21 cellular contexts compared by ENCODE assay signal in genomic region chr3:108285176-108285575, GRCh38. TPM values are rescaled to one million over a fixed set of nuclear protein-coding genes. Genes with fewer than 3 reads are reported as not detected.
DNase-seq lines count a peak whose midpoint lies in the region; ATAC-seq and TF ChIP-seq lines count a peak whose summit lies in the region.
"Had no signal": no experiment of that assay in that cellular context is flagged by ENCODE, and none has a peak within 500 bp of the region (broad histone marks: within the 10 kb centered on the region; RNA-seq: fewer than 3 reads in every experiment).

No MANE protein-coding gene starts in this region.

- peaks cover 24% of the 10 kb centered on the region for H3K36me3 Mint-ChIP-seq in activated naive CD8-positive, alpha-beta T cell treated with anti-CD3 and anti-CD28 coated beads, Interleukin-2, amount 10 ng/mL, durations not matched to agents 7 days and 5 days
- peaks cover 9% of the 10 kb centered on the region for H3K36me3 Mint-ChIP-seq in activated naive CD8-positive, alpha-beta T cell treated with anti-CD3 and anti-CD28 coated beads for 36 hours
- no peaks in the 10 kb centered on the region for H3K36me3 Mint-ChIP-seq in endothelial cell (ENCODE audit: low read depth, unreplicated experiment)
- H3K36me3 Mint-ChIP-seq: CD8-positive, alpha-beta T cell had no signal

- peaks cover 17% of the 10 kb centered on the region for H3K9me3 Mint-ChIP-seq in activated naive CD8-positive, alpha-beta T cell treated with anti-CD3 and anti-CD28 coated beads, Interleukin-2, amount 10 ng/mL, durations not matched to agents 7 days and 5 days
- H3K9me3 Mint-ChIP-seq in activated naive CD8-positive, alpha-beta T cell treated with anti-CD3 and anti-CD28 coated beads for 36 hours, result peaks cover 12% of the 10 kb centered on the region
- H3K9me3 Mint-ChIP-seq in endothelial cell (ENCODE audit: unreplicated experiment), result no peaks in the 10 kb centered on the region
- H3K9me3 Mint-ChIP-seq: HFFc6 had no signal

- H3K79me2 ChIP-seq in trophoblast cell (ENCODE audit: control insufficient read depth, insufficient read depth, low read length, poor library complexity), result no peaks in the 10 kb centered on the region

- H3K4me3 ChIP-seq in trophoblast cell (ENCODE audit: low read depth, low read length), result no peak overlapping the region
- H3K4me3 ChIP-seq: BLaER1 treated with 17β-estradiol and CSF1 and Interleukin-3, amounts not matched to agents 10 nM and 100 nM had no signal

- no CpG with 5 or more reads among the region's 1 CpG for WGBS in trophoblast cell (ENCODE audit: extremely low coverage, insufficient coverage, insufficient read length)

- H3K27ac ChIP-seq in trophoblast cell (ENCODE audit: low read depth, low read length), result no peak overlapping the region
- H3K27ac ChIP-seq: BLaER1 treated with 17β-estradiol and CSF1 and Interleukin-3, amounts not matched to agents 10 nM and 100 nM; HL-60 had no signal

- H2BK5ac ChIP-seq in trophoblast cell (ENCODE audit: low read depth, low read length, poor library complexity), result no peak overlapping the region

- H2BK12ac ChIP-seq in trophoblast cell (ENCODE audit: low read length), result no peak overlapping the region

- no peak overlapping the region for H3K27ac Mint-ChIP-seq in activated naive CD8-positive, alpha-beta T cell treated with anti-CD3 and anti-CD28 coated beads, Interleukin-2, amount 10 ng/mL, durations not matched to agents 7 days and 5 days
- H3K27ac Mint-ChIP-seq in activated naive CD8-positive, alpha-beta T cell treated with anti-CD3 and anti-CD28 coated beads for 36 hours, result no peak overlapping the region
- H3K27ac Mint-ChIP-seq in endothelial cell (ENCODE audit: unreplicated experiment), result no peak overlapping the region
- H3K27ac Mint-ChIP-seq: B cell; CD8-positive, alpha-beta T cell; HFFc6 had no signal

- no peaks in the 10 kb centered on the region for H3K27me3 Mint-ChIP-seq in activated naive CD8-positive, alpha-beta T cell treated with anti-CD3 and anti-CD28 coated beads, Interleukin-2, amount 10 ng/mL, durations not matched to agents 7 days and 5 days
- H3K27me3 Mint-ChIP-seq in activated naive CD8-positive, alpha-beta T cell treated with anti-CD3 and anti-CD28 coated beads for 36 hours, result no peaks in the 10 kb centered on the region
- H3K27me3 Mint-ChIP-seq in endothelial cell (ENCODE audit: unreplicated experiment), result no peaks in the 10 kb centered on the region
- H3K27me3 Mint-ChIP-seq: B cell had no signal

- TF ChIP-seq CTCF in endothelial cell (IDR thresholded peaks at IDR 0.05; ENCODE audit: unreplicated experiment), result no peak

- H3K79me1 ChIP-seq in trophoblast cell (ENCODE audit: low read length), result no peaks in the 10 kb centered on the region

- peak overlapping the region; percentile 14 for H4K91ac ChIP-seq in trophoblast cell (ENCODE audit: low read depth, low read length)

- H3K27me3 ChIP-seq in trophoblast cell (ENCODE audit: insufficient read depth, low read length), result no peaks in the 10 kb centered on the region
- H3K27me3 ChIP-seq: BLaER1 treated with 17β-estradiol and CSF1 and Interleukin-3, amounts not matched to agents 10 nM and 100 nM had no signal

- H2AK5ac ChIP-seq in trophoblast cell (ENCODE audit: low read length), result no peak overlapping the region

- no peak overlapping the region for H3K9ac ChIP-seq in trophoblast cell (ENCODE audit: low read length)
- H3K9ac ChIP-seq: BLaER1 treated with 17β-estradiol and CSF1 and Interleukin-3, amounts not matched to agents 10 nM and 100 nM had no signal

- no peak overlapping the region for H4K8ac ChIP-seq in trophoblast cell (ENCODE audit: low read depth, low read length)

- no peaks in the 10 kb centered on the region for H3K36me3 ChIP-seq in trophoblast cell (ENCODE audit: control insufficient read depth in 1 of 2, insufficient read depth in 2 of 2, low read length in 2 of 2)
- H3K36me3 ChIP-seq: BLaER1 treated with 17β-estradiol and CSF1 and Interleukin-3, amounts not matched to agents 10 nM and 100 nM had no signal

- H3K4me1 ChIP-seq in trophoblast cell (ENCODE audit: control insufficient read depth in 1 of 2, insufficient read depth in 2 of 2, low read length in 2 of 2), result no peaks in the 10 kb centered on the region
- H3K4me1 ChIP-seq: BLaER1 treated with 17β-estradiol and CSF1 and Interleukin-3, amounts not matched to agents 10 nM and 100 nM had no signal

- in situ Hi-C loops in G401 (cut with HindIII; ENCODE audit: low sequenced_read_pairs), result no loop called here

- no peak overlapping the region for H3K14ac ChIP-seq in trophoblast cell (ENCODE audit: low read length)

- H3K4ac ChIP-seq in trophoblast cell (ENCODE audit: low read depth, low read length), result no peak overlapping the region

- no peak overlapping the region for H3K18ac ChIP-seq in trophoblast cell (ENCODE audit: low read length)

- no peak overlapping the region for H3K4me2 ChIP-seq in trophoblast cell (ENCODE audit: low read length)
- H3K4me2 ChIP-seq: BLaER1 treated with 17β-estradiol and CSF1 and Interleukin-3, amounts not matched to agents 10 nM and 100 nM had no signal

- ATAC-seq in activated naive CD8-positive, alpha-beta T cell treated with anti-CD3 and anti-CD28 coated beads, Interleukin-2, amount 10 ng/mL, durations not matched to agents 7 days and 5 days (ENCODE audit: low read depth), result no peak
- ATAC-seq in left colon, result peak; percentile 54
- ATAC-seq: CD8-positive, alpha-beta T cell; HCT116 had no signal

- peaks cover 15% of the 10 kb centered on the region for H3K4me1 Mint-ChIP-seq in activated naive CD8-positive, alpha-beta T cell treated with anti-CD3 and anti-CD28 coated beads, Interleukin-2, amount 10 ng/mL, durations not matched to agents 7 days and 5 days
- peaks cover 31% of the 10 kb centered on the region for H3K4me1 Mint-ChIP-seq in activated naive CD8-positive, alpha-beta T cell treated with anti-CD3 and anti-CD28 coated beads for 36 hours
- H3K4me1 Mint-ChIP-seq in endothelial cell (ENCODE audit: unreplicated experiment), result peaks cover 5% of the 10 kb centered on the region
- H3K4me1 Mint-ChIP-seq: B cell had no signal

- peak overlapping the region; percentile 12 for H3K4me3 Mint-ChIP-seq in activated naive CD8-positive, alpha-beta T cell treated with anti-CD3 and anti-CD28 coated beads, Interleukin-2, amount 10 ng/mL, durations not matched to agents 7 days and 5 days
- H3K4me3 Mint-ChIP-seq in activated naive CD8-positive, alpha-beta T cell treated with anti-CD3 and anti-CD28 coated beads for 36 hours, result no peak overlapping the region
- H3K4me3 Mint-ChIP-seq in endothelial cell (ENCODE audit: unreplicated experiment), result no peak overlapping the region
- H3K4me3 Mint-ChIP-seq: B cell; CD8-positive, alpha-beta T cell; HFFc6 had no signal

- intact Hi-C loops in left colon (cut with DNase I, micrococcal nuclease), result no loop called here

- no peaks in the 10 kb centered on the region for H3K9me3 ChIP-seq in trophoblast cell (ENCODE audit: insufficient read depth, low read depth, low read length)

- no peak overlapping the region for H2BK120ac ChIP-seq in trophoblast cell (ENCODE audit: insufficient read depth, low read length, poor library complexity)

- H3K23ac ChIP-seq in trophoblast cell (ENCODE audit: low read length), result no peak overlapping the region

- no peak for DNase-seq in activated naive CD8-positive, alpha-beta T cell treated with anti-CD3 and anti-CD28 coated beads, Interleukin-2, amount 10 ng/mL, durations not matched to agents 7 days and 5 days
- no peak for DNase-seq in activated naive CD8-positive, alpha-beta T cell treated with anti-CD3 and anti-CD28 coated beads for 36 hours
- DNase-seq in left colon (no peak), trophoblast cell (no peak), G401 (ENCODE audit: low spot score) (no peak), endothelial cell (ENCODE audit: low spot score) (no peak), cerebellar nuclear complex (lab: John Stamatoyannopoulos, UW) (no peak)
- DNase-seq in stimulated activated CD4-positive, alpha-beta T cell treated with anti-CD3 and anti-CD28 coated beads, Interleukin-12 subunit alpha, Interleukin-12 subunit beta, amount 100 ng/mL, for 4 hours, result no peak
- DNase-seq: 8988T; CD8-positive, alpha-beta T cell; DMS 273 treated with DMSO at 0.1 percent for 48 hours; GDM1; GOT3; H7; HFFc6 had no signal

- POLR2A ChIA-PET in activated naive CD8-positive, alpha-beta T cell treated with anti-CD3 and anti-CD28 coated beads, Interleukin-2, amount 10 ng/mL, durations not matched to agents 7 days and 5 days (lab: Charles Lee), result no interaction called here

- H4K12ac ChIP-seq in trophoblast cell (ENCODE audit: low read depth, low read length), result no peak overlapping the region

- H2AFZ ChIP-seq in trophoblast cell (ENCODE audit: insufficient read depth, low read length, poor library complexity), result no peak overlapping the region

RNA-seq across cellular contexts. Expression of gene HHLA2, which starts 11.2 kb away (rescaled TPM):
- 1 to 10 TPM; 3.9 to 4.0 TPM for total RNA-seq in activated naive CD8-positive, alpha-beta T cell treated with anti-CD3 and anti-CD28 coated beads, Interleukin-2, amount 10 ng/mL, durations not matched to agents 7 days and 5 days
- total RNA-seq in activated naive CD8-positive, alpha-beta T cell treated with anti-CD3 and anti-CD28 coated beads for 36 hours, result 1 to 10 TPM; 1.1 to 1.3 TPM
- total RNA-seq in left colon (100 to 1,000 TPM; 148 to 183 TPM), endothelial cell (ENCODE audit: unreplicated experiment) (not detected)
- polyA plus RNA-seq in trophoblast cell (2013), result 0.01 TPM in 1 of 2 replicates, not detected in the other
- total RNA-seq in G401 (2014; rRNA removed; shearing (Covaris generic)), result not detected in 2 replicates
- total RNA-seq: A673, H7, HFFc6, HT1080 had no signal

Comparison
In these comparisons a context has a peak if more than half of its experiments do, and no peak if none do; other contexts are left out.
1. RNA of gene HHLA2, which starts 11.2 kb away (total RNA-seq): 148 to 183 TPM in left colon; 3.9 to 4.0 TPM in activated naive CD8-positive, alpha-beta T cell treated with anti-CD3 and anti-CD28 coated beads, Interleukin-2, amount 10 ng/mL, durations not matched to agents 7 days and 5 days, 1.1 to 1.3 TPM in activated naive CD8-positive, alpha-beta T cell treated with anti-CD3 and anti-CD28 coated beads for 36 hours, not detected in G401 and not detected in endothelial cell (single experiment); every median in the first group is over 10 times any median in the second.